In genomic region chr12:113296557-113297213, GRCh38 we compare ENCODE assay signal across 24 cellular contexts. TPM values are rescaled to one million over a fixed set of nuclear protein-coding genes. Genes with fewer than 3 reads are reported as not detected.
DNase-seq lines count a peak whose midpoint lies in the region; ATAC-seq, FAIRE-seq and TF ChIP-seq lines count a peak whose summit lies in the region.
"Had no signal": no experiment of that assay in that cellular context is flagged by ENCODE, and none has a peak within 500 bp of the region (broad histone marks: within the 10 kb centered on the region; RNA-seq: fewer than 3 reads in every experiment).

No MANE protein-coding gene starts in this region.

- no peaks in the 10 kb centered on the region for H3K4me1 Mint-ChIP-seq in stimulated activated naive CD8-positive, alpha-beta T cell treated with anti-CD3 and anti-CD28 coated beads, Interleukin-15, amount 100 ng/mL, for 72 hours
- H3K4me1 Mint-ChIP-seq: activated CD4-positive, alpha-beta T cell treated with anti-CD3 and anti-CD28 coated beads, Interleukin-2, amount 10 ng/mL, durations not matched to agents 7 days and 5 days had no signal

- no peak for TF ChIP-seq EP300 in K562 (IDR thresholded peaks at IDR 0.05; ENCODE audit: low read length)

- TF ChIP-seq RAD21 in K562 (CRISPR knock-in tag; conservative IDR thresholded peaks at IDR 0.05 in 1 of 2, IDR thresholded peaks at IDR 0.05 in 1 of 2) = no peak

- H3K27ac ChIP-seq in K562 (ENCODE audit: extremely low read depth, low read depth, low read length) (no peak overlapping the region), osteoblast (ENCODE audit: low read depth, low read length) (no peak overlapping the region), brain microvascular endothelial cell (no peak overlapping the region)
- H3K27ac ChIP-seq: hepatocyte, left lung, WERI-Rb-1 had no signal

- no peaks in the 10 kb centered on the region for H3K27me3 Mint-ChIP-seq in stimulated activated naive CD8-positive, alpha-beta T cell treated with anti-CD3 and anti-CD28 coated beads, Interleukin-15, amount 100 ng/mL, for 72 hours
- H3K27me3 Mint-ChIP-seq: activated CD4-positive, alpha-beta T cell treated with anti-CD3 and anti-CD28 coated beads, Interleukin-2, amount 10 ng/mL, durations not matched to agents 7 days and 5 days; natural killer cell treated with Interleukin-12 subunit alpha and Interleukin-12 subunit beta and Interleukin-15 and Interleukin-18, amount 100 ng/mL, for 72 hours had no signal

- no peak for FAIRE-seq in K562 (lab: Jason Lieb, UNC)

- in situ Hi-C loops in K562 (cut with MboI) (no loop called here), brain microvascular endothelial cell (cut with HindIII; ENCODE audit: low pct_ligation_motif_present, low sequenced_read_pairs) (no loop called here)

- H3K9me3 ChIP-seq in K562 (replicated peaks; ENCODE audit: control insufficient read depth, insufficient read depth, low read depth, low read length) (no peaks in the 10 kb centered on the region), osteoblast (ENCODE audit: low read depth, low read length) (no peaks in the 10 kb centered on the region)
- H3K9me3 ChIP-seq: left lung, ovary had no signal

- peak overlapping the region in 1 of 2 experiments; percentile 32; a peak in 1 of 4 replicates for H3K9ac ChIP-seq in K562 (ENCODE audit: insufficient read depth in 1 of 2, low read depth in 2 of 2, low read length in 2 of 2)

- POLR2A ChIA-PET in K562 (lab: Yijun Ruan, JAX) = no interaction called here

- H3K4me2 ChIP-seq in K562 (ENCODE audit: insufficient read depth, low read length) (no peak overlapping the region), osteoblast (ENCODE audit: insufficient read depth, low read length) (no peak overlapping the region)
- H3K4me2 ChIP-seq: hepatocyte had no signal

- H3K4me1 ChIP-seq in K562 (replicated peaks in 1 of 2; ENCODE audit: control insufficient read depth in 2 of 2, insufficient read depth in 2 of 2, low read length in 2 of 2) = peaks cover 14 to 22% of the 10 kb centered on the region in 2 experiments; a peak in 4 of 5 replicates
- H3K4me1 ChIP-seq in osteoblast (ENCODE audit: insufficient read depth, low read length) = peaks cover 23% of the 10 kb centered on the region

- H3K79me2 ChIP-seq in K562 (ENCODE audit: control insufficient read depth, insufficient read depth, low read length) (no peaks in the 10 kb centered on the region), osteoblast (ENCODE audit: insufficient read depth, low read length) (no peaks in the 10 kb centered on the region)
- H3K79me2 ChIP-seq: hepatocyte had no signal

- H4K20me1 ChIP-seq in K562 (replicated peaks; ENCODE audit: control insufficient read depth, insufficient read depth, low read length) (no peaks in the 10 kb centered on the region), osteoblast (ENCODE audit: insufficient read depth, low read length) (no peaks in the 10 kb centered on the region)

- no peak for DNase-seq in stimulated activated naive CD8-positive, alpha-beta T cell treated with anti-CD3 and anti-CD28 coated beads, Interleukin-15, amount 100 ng/mL, for 72 hours
- DNase-seq in stimulated activated naive CD8-positive, alpha-beta T cell treated with anti-CD3 and anti-CD28 coated beads, Interleukin-15, Interleukin-2, amounts not matched to agents 100 U/mL and 50 U/mL, for 24 hours = no peak
- no peak for DNase-seq in K562 (ENCODE audit: extremely low read depth in 1 of 4, low spot score in 3 of 4)
- peak; percentile 73 for DNase-seq in osteoblast (ENCODE audit: insufficient read length, low spot score, missing footprints)
- DNase-seq in DMS53 (lab: John Stamatoyannopoulos, UW) = no peak
- DNase-seq in brain microvascular endothelial cell = no peak
- no peak for DNase-seq in HCEC 1CT
- DNase-seq: activated CD4-positive, alpha-beta T cell treated with anti-CD3 and anti-CD28 coated beads, Interleukin-2, amount 10 ng/mL, durations not matched to agents 7 days and 5 days; activated naive CD4-positive, alpha-beta T cell treated with anti-CD3 and anti-CD28 coated beads, Interleukin-2, amount 50 U/mL, for 16 hours; DMS 273 treated with DMSO at 0.1 percent for 48 hours; effector CD8-positive, alpha-beta T cell; foreskin fibroblast; midbrain; NCI-H2029 treated with DMSO at 0.1 percent for 48 hours; NCI-H226; NCI-H748 treated with DMSO at 0.1 percent for 48 hours; ovary; WERI-Rb-1 had no signal

- WGBS in K562 (ENCODE audit: insufficient coverage, low coverage, missing lambda C conversion rate) = 89% methylated on average over 20 of the region's 23 CpGs

- H3K27me3 ChIP-seq in K562 (ENCODE audit: control insufficient read depth in 2 of 2, insufficient read depth in 2 of 2, low read length in 2 of 2) (no peaks in the 10 kb centered on the region), osteoblast (ENCODE audit: insufficient read depth, low read length) (no peaks in the 10 kb centered on the region), brain microvascular endothelial cell (replicated peaks) (no peaks in the 10 kb centered on the region)
- H3K27me3 ChIP-seq: hepatocyte, left lung, ovary had no signal

- TF ChIP-seq POLR2A in K562 (conservative IDR thresholded peaks at IDR 0.05) = no peak

- H3K9me1 ChIP-seq in K562 (ENCODE audit: control insufficient read depth, insufficient read depth, low read length) = no peaks in the 10 kb centered on the region

- H3K4me3 ChIP-seq in K562 (no peak overlapping the region), osteoblast (ENCODE audit: insufficient read depth, low read length) (no peak overlapping the region), brain microvascular endothelial cell (ENCODE audit: low read depth, low read length) (no peak overlapping the region)
- H3K4me3 ChIP-seq: hepatocyte, left lung, ovary had no signal

- peak; percentile 14 for ATAC-seq in stimulated activated naive CD8-positive, alpha-beta T cell treated with anti-CD3 and anti-CD28 coated beads, Interleukin-15, amount 100 ng/mL, for 72 hours
- ATAC-seq in stimulated activated naive CD8-positive, alpha-beta T cell treated with anti-CD3 and anti-CD28 coated beads, Interleukin-15, Interleukin-2, amounts not matched to agents 100 U/mL and 50 U/mL, for 24 hours = no peak
- ATAC-seq in K562 = no peak
- ATAC-seq: HCT116; left lung; natural killer cell treated with Interleukin-12 subunit alpha and Interleukin-12 subunit beta and Interleukin-15 and Interleukin-18, amount 100 ng/mL, for 72 hours had no signal

- H2AFZ ChIP-seq in K562 (ENCODE audit: low read depth, low read length) (no peak overlapping the region), osteoblast (ENCODE audit: low read length) (no peak overlapping the region)
- H2AFZ ChIP-seq: hepatocyte had no signal

- BruUV-seq in K562 (replicated peaks; lab: Mats Ljungman, UMichigan) = no TSS peak

- no peak overlapping the region for H3K4me3 Mint-ChIP-seq in stimulated activated naive CD8-positive, alpha-beta T cell treated with anti-CD3 and anti-CD28 coated beads, Interleukin-15, amount 100 ng/mL, for 72 hours
- H3K4me3 Mint-ChIP-seq: activated CD4-positive, alpha-beta T cell treated with anti-CD3 and anti-CD28 coated beads, Interleukin-2, amount 10 ng/mL, durations not matched to agents 7 days and 5 days; activated T-helper 1 cell treated with anti-CD3 and anti-CD28 coated beads, Interleukin-12 subunit alpha, Interleukin-12 subunit beta, Interleukin-2, Interleukin-4 antibody, amounts not matched to agents 30 ng/mL and 10 ng/mL and 1 ng/mL, durations not matched to agents 14 hours and 24 hours and 36 hours; CD14-positive monocyte; natural killer cell treated with Interleukin-12 subunit alpha and Interleukin-12 subunit beta and Interleukin-15 and Interleukin-18, amount 100 ng/mL, for 72 hours had no signal

- CTCF ChIA-PET in K562 (lab: Yijun Ruan, JAX; ENCODE audit: low intra/inter-chr PET ratio) = no interaction called here

- TF ChIP-seq CTCF in K562 (IDR thresholded peaks at IDR 0.05 in 2 of 3, conservative IDR thresholded peaks at IDR 0.05 in 1 of 3; ENCODE audit: insufficient read depth in 2 of 3, low read depth in 1 of 3, low read length in 3 of 3) = no peak
- TF ChIP-seq CTCF in osteoblast (IDR thresholded peaks at IDR 0.05; ENCODE audit: extremely low read depth, low read depth, low read length) = no peak
- TF ChIP-seq CTCF in brain microvascular endothelial cell (IDR thresholded peaks at IDR 0.05; ENCODE audit: low read depth, low read length, missing control alignments) = no peak

- H3K27ac Mint-ChIP-seq in stimulated activated naive CD8-positive, alpha-beta T cell treated with anti-CD3 and anti-CD28 coated beads, Interleukin-15, amount 100 ng/mL, for 72 hours = peak overlapping the region in 1 of 2 donors; percentile 21
- H3K27ac Mint-ChIP-seq: activated CD4-positive, alpha-beta T cell treated with anti-CD3 and anti-CD28 coated beads, Interleukin-2, amount 10 ng/mL, durations not matched to agents 7 days and 5 days; activated T-helper 1 cell treated with anti-CD3 and anti-CD28 coated beads, Interleukin-12 subunit alpha, Interleukin-12 subunit beta, Interleukin-2, Interleukin-4 antibody, amounts not matched to agents 30 ng/mL and 10 ng/mL and 1 ng/mL, durations not matched to agents 14 hours and 24 hours and 36 hours; natural killer cell treated with Interleukin-12 subunit alpha and Interleukin-12 subunit beta and Interleukin-15 and Interleukin-18, amount 100 ng/mL, for 72 hours had no signal

- H3K36me3 ChIP-seq in K562 (ENCODE audit: control insufficient read depth, insufficient read depth, low read length) (peaks cover 32% of the 10 kb centered on the region; the same call in 2 of the 3 replicates), osteoblast (ENCODE audit: insufficient read depth, low read length) (peaks cover 17% of the 10 kb centered on the region), brain microvascular endothelial cell (replicated peaks) (peaks cover 13% of the 10 kb centered on the region)
- H3K36me3 ChIP-seq: ovary, WERI-Rb-1 had no signal

- no peaks in the 10 kb centered on the region for H3K9me3 Mint-ChIP-seq in stimulated activated naive CD8-positive, alpha-beta T cell treated with anti-CD3 and anti-CD28 coated beads, Interleukin-15, amount 100 ng/mL, for 72 hours
- H3K9me3 Mint-ChIP-seq: activated CD4-positive, alpha-beta T cell treated with anti-CD3 and anti-CD28 coated beads, Interleukin-2, amount 10 ng/mL, durations not matched to agents 7 days and 5 days; activated T-helper 1 cell treated with anti-CD3 and anti-CD28 coated beads, Interleukin-12 subunit alpha, Interleukin-12 subunit beta, Interleukin-2, Interleukin-4 antibody, amounts not matched to agents 30 ng/mL and 10 ng/mL and 1 ng/mL, durations not matched to agents 14 hours and 24 hours and 36 hours; natural killer cell treated with Interleukin-12 subunit alpha and Interleukin-12 subunit beta and Interleukin-15 and Interleukin-18, amount 100 ng/mL, for 72 hours had no signal

- intact Hi-C loops in K562 (cut with micrococcal nuclease) = no loop called here

RNA-seq across cellular contexts. Expression of gene SLC8B1, which starts 38.2 kb away (rescaled TPM):
- 58.8 and 108 TPM in 2 replicates for total RNA-seq in K562 (2011; cell fraction: chromatin; rRNA removed; ENCODE audit: low replicate concordance)
- total RNA-seq in K562 (2011; cell fraction: nucleolus; rRNA removed) = 66.5 and 71.5 TPM in 2 replicates
- 58.5 and 61.2 TPM in 2 replicates for total RNA-seq in K562 (2011; cell fraction: nucleoplasm; rRNA removed)
- total RNA-seq in K562 (2014; rRNA removed) (18.5 and 26.3 TPM in 2 replicates), K562 (2014; rRNA removed; fragmentation: Illumina TruSeq; extraction: Trizol) (12.6 and 18.1 TPM in 2 replicates), K562 (2015; rRNA removed; fragmentation: Illumina TruSeq; extraction: Trizol) (21.0 and 21.2 TPM in 2 replicates), K562 (2021) (31.8 and 34.1 TPM in 2 replicates), osteoblast (16.5 and 19.5 TPM in 2 replicates)
- polyA plus RNA-seq in K562 (2011; rRNA removed) (18.2 and 25.0 TPM in 2 replicates), K562 (2014; fragmentation: Illumina TruSeq; extraction: Trizol) (23.0 and 24.1 TPM in 2 replicates), K562 (2014; fragmentation: Nextera tagmentation; extraction: Ambion mirVana) (under 1 TPM; 0.86 to 0.87 TPM), K562 (2014; rRNA removed) (25.2 and 26.5 TPM in 2 replicates)
- 35.8 and 50.0 TPM in 2 replicates for polyA plus RNA-seq in K562 (2011; cell fraction: cytosol; rRNA removed)
- polyA plus RNA-seq in K562 (2011; cell fraction: nucleus; rRNA removed) = 70.2 and 99.8 TPM in 2 replicates
- 20.5 and 24.5 TPM in 2 replicates for polyA plus RNA-seq in K562 (2012)
- polyA minus RNA-seq in K562 (2011; rRNA and poly(A)+ RNA removed) = 19.1 and 29.2 TPM in 2 replicates
- 18.6 and 20.4 TPM in 2 replicates for polyA minus RNA-seq in K562 (2011; cell fraction: cytosol; rRNA and poly(A)+ RNA removed)
- polyA minus RNA-seq in K562 (2011; cell fraction: nucleus; rRNA and poly(A)+ RNA removed) = 27.6 and 36.0 TPM in 2 replicates
